ENCODE assay signal across 22 cellular contexts in the genomic region with DNA sequence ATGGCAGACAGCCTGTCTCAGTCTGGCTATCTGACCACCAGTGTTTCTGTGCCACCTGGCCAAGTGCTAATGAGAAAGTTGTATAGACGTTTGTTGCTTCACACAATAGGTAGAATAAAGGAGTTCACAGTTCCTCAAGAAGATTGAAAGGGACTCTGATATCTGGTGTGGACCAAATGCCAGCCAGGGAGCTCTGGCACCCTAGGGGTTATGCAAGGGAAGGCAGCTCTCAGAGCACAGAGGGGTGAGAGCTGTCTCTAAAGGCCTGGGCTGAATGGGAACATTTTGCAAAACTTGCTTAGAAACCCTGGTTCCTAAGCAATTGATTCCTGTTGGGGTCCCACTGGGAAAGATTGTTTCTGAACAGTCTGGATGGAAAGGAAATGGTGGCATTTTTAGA.
"Had no signal": no experiment of that assay in that cellular context is flagged by ENCODE, and none has a peak within 500 bp of the region (broad histone marks: within the 10 kb centered on the region; RNA-seq: fewer than 3 reads in every experiment).

No MANE protein-coding gene starts in this region.

- H3K4me3 Mint-ChIP-seq: activated naive CD8-positive, alpha-beta T cell; brain; naive B cell had no signal

- H3K4me3 ChIP-seq: ascending aorta, cardiac muscle cell, heart left ventricle, testis, transverse colon had no signal

- H3K4me1 Mint-ChIP-seq: brain had no signal

- DNase-seq: activated CD4-positive, alpha-beta T cell treated with anti-CD3 and anti-CD28 coated beads for 48 hours; activated CD4-positive, alpha-beta T cell treated with anti-CD3 and anti-CD28 coated beads, Interleukin-2, amount 50 U/mL, for 48 hours; activated CD8-positive, alpha-beta memory T cell treated with anti-CD3 and anti-CD28 coated beads for 24 hours; activated effector memory CD4-positive, alpha-beta T cell treated with Interleukin-2 at 50 U/mL for 16 hours; activated naive CD4-positive, alpha-beta T cell treated with Interleukin-2 at 50 U/mL for 16 hours; foreskin fibroblast; heart left ventricle; hypothalamus; left ventricle myocardium superior; naive B cell; nucleus accumbens; right cardiac atrium; stimulated activated CD4-positive, alpha-beta T cell treated with anti-CD3 and anti-CD28 coated beads, Interleukin-15, amount 100 ng/mL, for 24 hours; stimulated activated naive CD8-positive, alpha-beta T cell treated with anti-CD3 and anti-CD28 coated beads, Interleukin-15, Interleukin-2, amounts not matched to agents 100 U/mL and 50 U/mL, for 24 hours; testis; transverse colon had no signal

- H3K36me3 Mint-ChIP-seq: activated naive CD8-positive, alpha-beta T cell; brain; naive B cell had no signal

- ATAC-seq: activated CD4-positive, CD25-positive, alpha-beta regulatory T cell treated with anti-CD3 and anti-CD28 coated beads, Interleukin-2, amount 50 U/mL, for 24 hours; esophagus mucosa; heart left ventricle; left ventricle myocardium superior; right cardiac atrium; stimulated activated naive CD8-positive, alpha-beta T cell treated with anti-CD3 and anti-CD28 coated beads, Interleukin-15, Interleukin-2, amounts not matched to agents 100 U/mL and 50 U/mL, for 24 hours had no signal

- H3K27ac Mint-ChIP-seq: activated naive CD8-positive, alpha-beta T cell; brain; naive B cell had no signal
